Comparison of ENCODE assay signal across 9 cellular contexts in the genomic region with DNA sequence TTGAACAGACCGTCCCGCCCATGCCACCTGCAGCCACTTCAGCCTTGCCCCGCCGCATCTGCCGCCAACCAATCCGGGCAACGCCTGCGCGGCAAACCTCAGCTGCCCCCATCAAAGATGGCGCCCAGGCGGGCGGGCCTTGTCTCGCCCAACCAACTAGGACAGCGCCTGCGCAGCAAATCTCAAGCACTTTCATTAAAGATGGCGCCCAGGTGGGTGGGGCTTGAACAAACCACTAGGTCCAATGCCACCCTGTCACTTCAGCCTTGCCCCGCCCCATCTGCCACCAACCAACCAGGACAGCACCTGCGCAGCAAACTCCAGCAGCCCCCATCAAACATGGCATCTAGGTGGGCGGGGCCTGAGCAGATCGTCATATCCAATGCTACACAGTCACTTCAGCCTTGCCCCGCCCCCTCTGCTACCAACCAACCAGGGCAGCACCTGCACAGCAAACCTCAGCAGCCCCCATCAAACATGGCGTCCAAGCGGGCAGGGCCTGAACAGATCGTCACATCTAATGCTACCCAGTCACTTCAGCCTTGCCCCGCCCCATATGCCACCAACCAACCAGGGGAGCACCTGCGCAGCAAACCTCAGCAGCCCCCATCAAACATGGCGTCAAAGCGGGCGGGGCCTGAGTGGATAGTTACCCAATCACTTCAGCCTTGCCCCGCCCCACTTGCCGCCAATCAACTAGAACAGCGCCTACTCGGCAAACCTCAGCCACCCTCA. TPM values are rescaled to one million over a fixed set of nuclear protein-coding genes. Genes with fewer than 3 reads are reported as not detected.
A peak's percentile ranks its signal among the peaks of the same experiment; 100 is the strongest.
DNase-seq lines count a peak whose midpoint lies in the region; ATAC-seq, FAIRE-seq and TF ChIP-seq lines count a peak whose summit lies in the region.
"Had no signal": no experiment of that assay in that cellular context is flagged by ENCODE, and none has a peak within 500 bp of the region (broad histone marks: within the 10 kb centered on the region; RNA-seq: fewer than 3 reads in every experiment).

No MANE protein-coding gene starts in this region.

- in situ Hi-C loops in GM23248 (cut with MboI) = no loop called here

- H3K4me2 ChIP-seq in GM23248 (ENCODE audit: unreplicated experiment) = no peak overlapping the region
- H3K4me2 ChIP-seq in MM.1S (ENCODE audit: low read depth, low read length) = no peak overlapping the region

- H3K4me3 Mint-ChIP-seq in activated T-cell treated with anti-CD3 and anti-CD28 coated beads, Interleukin-2, amount 50 U/mL, for 24 hours = no peak overlapping the region
- H3K4me3 Mint-ChIP-seq: central memory CD8-positive, alpha-beta T cell had no signal

- H2AFZ ChIP-seq in GM23248 (no peak overlapping the region), MM.1S (ENCODE audit: low read length) (no peak overlapping the region)

- H3K9me3 ChIP-seq in GM23248 (ENCODE audit: low read depth) (no peaks in the 10 kb centered on the region), adipocyte (ENCODE audit: control insufficient read depth, low read length) (no peaks in the 10 kb centered on the region), MM.1S (replicated peaks; ENCODE audit: insufficient read depth, low read length) (no peaks in the 10 kb centered on the region)

- H3K36me3 ChIP-seq in GM23248 (ENCODE audit: low read depth) (no peaks in the 10 kb centered on the region), adipocyte (ENCODE audit: control insufficient read depth, insufficient read depth, low read length, severe bottlenecking) (no peaks in the 10 kb centered on the region), MM.1S (replicated peaks; ENCODE audit: insufficient read depth, low read length) (no peaks in the 10 kb centered on the region)

- H3K4me1 Mint-ChIP-seq in activated T-cell treated with anti-CD3 and anti-CD28 coated beads, Interleukin-2, amount 50 U/mL, for 24 hours (ENCODE audit: low read depth) = peaks cover 3% of the 10 kb centered on the region

- H3K4me1 ChIP-seq in GM23248 (ENCODE audit: insufficient read depth) = no peaks in the 10 kb centered on the region
- H3K4me1 ChIP-seq in adipocyte (ENCODE audit: control insufficient read depth, insufficient read depth, low read length) = no peaks in the 10 kb centered on the region
- H3K4me1 ChIP-seq in MM.1S (ENCODE audit: low read length) = no peaks in the 10 kb centered on the region

- H3K27me3 ChIP-seq in GM23248 (replicated peaks; ENCODE audit: insufficient read depth) (no peaks in the 10 kb centered on the region), adipocyte (replicated peaks; ENCODE audit: control insufficient read depth, insufficient read depth, low read length) (no peaks in the 10 kb centered on the region), MM.1S (replicated peaks; ENCODE audit: insufficient read depth, low read length) (no peaks in the 10 kb centered on the region)

- no peak overlapping the region for H3K9ac ChIP-seq in GM23248
- H3K9ac ChIP-seq in adipocyte (ENCODE audit: low read length) = no peak overlapping the region
- no peak overlapping the region for H3K9ac ChIP-seq in MM.1S (ENCODE audit: low read length)

- H3K4me3 ChIP-seq in GM23248 (peak overlapping the region; percentile 63; the same call in 1 of the 2 replicates), adipocyte (ENCODE audit: low read length) (peak overlapping the region; percentile 81), retinal pigment epithelial cell (ENCODE audit: low read length) (no peak overlapping the region), MM.1S (ENCODE audit: low read length) (no peak overlapping the region)

- no peak overlapping the region for H3K27ac Mint-ChIP-seq in activated T-cell treated with anti-CD3 and anti-CD28 coated beads, Interleukin-2, amount 50 U/mL, for 24 hours

- H3K9me3 Mint-ChIP-seq in activated T-cell treated with anti-CD3 and anti-CD28 coated beads, Interleukin-2, amount 50 U/mL, for 24 hours = peaks cover 51% of the 10 kb centered on the region

- FAIRE-seq in RCC 7860 (lab: Jason Lieb, UNC) = no peak

- H3F3A ChIP-seq in GM23248 (ENCODE audit: insufficient read depth) (no peaks in the 10 kb centered on the region), MM.1S (ENCODE audit: insufficient read depth, low read length) (no peaks in the 10 kb centered on the region)

- H3K27ac ChIP-seq in GM23248 (peak overlapping the region; percentile 48), MM.1S (ENCODE audit: low read length) (no peak overlapping the region)

- WGBS in GM23248 (ENCODE audit: low coverage in 1 of 2, low lambda C conversion rate in 2 of 2, missing lambda C conversion rate in 2 of 2), 2 experiments = 45 to 53% methylated on average over 33 of the region's 33 CpGs

- peaks cover 34% of the 10 kb centered on the region for H3K36me3 Mint-ChIP-seq in activated T-cell treated with anti-CD3 and anti-CD28 coated beads, Interleukin-2, amount 50 U/mL, for 24 hours (ENCODE audit: low read depth)

- peaks cover 33% of the 10 kb centered on the region for H3K27me3 Mint-ChIP-seq in activated T-cell treated with anti-CD3 and anti-CD28 coated beads, Interleukin-2, amount 50 U/mL, for 24 hours

- TF ChIP-seq CTCF in retinal pigment epithelial cell (conservative IDR thresholded peaks at IDR 0.05; ENCODE audit: low read depth, low read length) (no peak), MM.1S (IDR thresholded peaks at IDR 0.05; ENCODE audit: low read length) (no peak)

- no peaks in the 10 kb centered on the region for H4K20me1 ChIP-seq in GM23248 (ENCODE audit: insufficient read depth)
- no peaks in the 10 kb centered on the region for H4K20me1 ChIP-seq in MM.1S (ENCODE audit: insufficient read depth, low read length)

- DNase-seq in GM23248 (peak; percentile 84), adipocyte (ENCODE audit: low read depth) (peak; percentile 31), left ventricle myocardium superior (peak; percentile 97), retinal pigment epithelial cell (ENCODE audit: low read depth) (peak; percentile 75), MM.1S (no peak), RCC 7860 (ENCODE audit: low spot score) (no peak)
- DNase-seq in activated T-cell treated with anti-CD3 and anti-CD28 coated beads, Interleukin-2, amount 50 U/mL, for 24 hours = no peak

- intact Hi-C loops in left ventricle myocardium superior (cut with micrococcal nuclease) = no loop called here

- H3K9me2 ChIP-seq in GM23248 (ENCODE audit: insufficient read depth) = no peaks in the 10 kb centered on the region
- no peaks in the 10 kb centered on the region for H3K9me2 ChIP-seq in MM.1S (replicated peaks; ENCODE audit: insufficient read depth, low read length)

- H3K79me2 ChIP-seq in GM23248 (ENCODE audit: insufficient read depth) (no peaks in the 10 kb centered on the region), MM.1S (ENCODE audit: low read length) (no peaks in the 10 kb centered on the region)

- ATAC-seq in left ventricle myocardium superior = peak; percentile 68
- ATAC-seq in GM18502 (IDR thresholded peaks at IDR 0.05; ENCODE audit: poor library complexity, unreplicated experiment) = no peak

RNA-seq across cellular contexts. Expression of gene PEG3, which starts 1.4 kb away (rescaled TPM):
- 0.65 and 1.5 TPM in 2 replicates for total RNA-seq in GM23248 (2014; rRNA removed; shearing (Covaris generic))
- 0.66 and 0.81 TPM in 2 replicates for polyA plus RNA-seq in GM23248 (2016; fragmentation: Nextera tagmentation; extraction: Ambion mirVana)
- 7.5 TPM for total RNA-seq in left ventricle myocardium superior

RNA-seq across cellular contexts. Expression of gene ZIM2, which starts 1.4 kb away (rescaled TPM):
- not detected in 2 replicates for total RNA-seq in GM23248 (2014; rRNA removed; shearing (Covaris generic))
- not detected in 2 replicates for polyA plus RNA-seq in GM23248 (2016; fragmentation: Nextera tagmentation; extraction: Ambion mirVana)
- total RNA-seq in left ventricle myocardium superior = not detected

Comparison
In these comparisons a context has a peak if more than half of its experiments do, and no peak if none do; other contexts are left out.
1. DNase-seq: peak in GM23248 (single experiment), adipocyte (single experiment), left ventricle myocardium superior (single experiment) and retinal pigment epithelial cell (single experiment); none in MM.1S (single experiment), RCC 7860 (single experiment) and activated T-cell treated with anti-CD3 and anti-CD28 coated beads, Interleukin-2, amount 50 U/mL, for 24 hours (single experiment).
2. H3K4me3 ChIP-seq: peak in GM23248 (single experiment) and adipocyte (single experiment); none in retinal pigment epithelial cell (single experiment) and MM.1S (single experiment).